23 cellular contexts compared by ENCODE assay signal in the genomic region with DNA sequence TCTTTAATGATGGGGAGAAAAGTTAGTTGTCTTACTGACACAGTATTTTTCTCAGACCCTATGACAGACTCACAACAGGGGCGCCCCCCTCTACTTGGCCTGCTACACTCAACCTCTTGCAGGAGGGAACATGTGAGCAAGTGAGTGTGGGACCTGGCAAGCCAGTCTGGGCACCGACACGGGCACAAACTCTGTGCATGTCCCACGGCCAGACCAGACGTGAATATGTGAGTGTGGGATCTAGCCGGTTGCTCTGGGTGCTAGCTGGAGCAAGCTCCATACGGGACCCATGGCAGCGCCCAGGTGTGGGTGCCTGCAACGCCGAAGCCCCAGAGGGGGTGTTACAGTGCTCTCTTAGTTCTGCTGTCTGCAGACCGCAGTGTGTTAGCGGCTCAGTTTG.
"Had no signal": no experiment of that assay in that cellular context is flagged by ENCODE, and none has a peak within 500 bp of the region (broad histone marks: within the 10 kb centered on the region; RNA-seq: fewer than 3 reads in every experiment).

No MANE protein-coding gene starts in this region.

- H3K36me3 Mint-ChIP-seq: IgD-negative memory B cell had no signal

- H3K4me3 ChIP-seq: SJSA1, SK-N-MC had no signal

- DNase-seq: KBM-7, NCI-H1092, NCI-H1105 treated with DMSO at 0.1 percent for 48 hours, NCI-H1417 treated with DMSO at 0.1 percent for 48 hours, NCI-H146, NCI-H1694 treated with DMSO at 0.1 percent for 48 hours, NCI-H1930, NCI-H2081, NCI-H2107, NCI-H2227 treated with DMSO at 0.1 percent for 48 hours, NCI-H510A, NCI-H524 treated with DMSO at 0.1 percent for 48 hours, NCI-H69, NCI-H774, Right ventricle myocardium superior, RPMI8226, SIG-M5 had no signal

- H3K27me3 ChIP-seq: SJSA1 had no signal

- H3K36me3 ChIP-seq: SJSA1 had no signal

- FAIRE-seq: HTR-8/SVneo, RCC 7860 had no signal

- H3K27ac ChIP-seq: HL-60, SJSA1, SK-N-MC had no signal

- H3K27ac Mint-ChIP-seq: IgD-negative memory B cell had no signal

- H3K4me3 Mint-ChIP-seq: IgD-negative memory B cell had no signal

- H3K4me1 Mint-ChIP-seq: IgD-negative memory B cell had no signal

- H3K9me3 ChIP-seq: SJSA1 had no signal

- H3K4me1 ChIP-seq: SJSA1 had no signal
